ENCODE assay signal across 8 cellular contexts in the genomic region with DNA sequence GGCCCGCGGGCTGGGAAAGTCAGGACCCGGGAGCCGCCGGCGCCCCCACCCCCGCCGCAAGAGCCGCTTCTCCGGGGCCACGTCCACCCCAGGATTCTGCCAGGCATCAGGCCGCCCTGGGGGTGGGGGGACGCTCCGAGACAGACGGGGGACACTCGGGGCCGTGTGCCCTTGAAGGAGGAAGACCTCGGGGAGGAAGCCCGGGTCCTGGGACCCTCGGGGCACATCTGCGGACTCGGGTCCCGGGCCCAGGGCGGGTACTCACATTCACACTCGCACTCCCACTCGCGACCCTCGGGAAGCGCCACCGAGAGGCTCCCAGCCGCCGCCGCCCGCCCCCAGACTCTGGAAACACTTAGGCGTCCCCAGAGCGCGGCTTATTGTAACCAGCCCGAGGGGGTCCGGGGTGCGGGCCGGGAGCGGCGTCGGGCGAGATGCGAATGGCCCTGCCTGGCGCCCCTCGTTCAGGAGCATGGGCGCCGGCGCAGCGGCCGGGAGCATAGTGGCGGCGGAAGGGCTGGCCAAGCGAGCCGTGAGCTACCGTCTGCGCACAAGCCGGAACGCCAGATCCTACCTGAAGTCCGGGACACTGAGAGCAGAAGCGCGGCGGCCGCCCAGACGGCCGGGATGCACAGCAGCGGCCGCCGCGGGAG. TPM values are rescaled to one million over a fixed set of nuclear protein-coding genes. Genes with fewer than 3 reads are reported as not detected.
DNase-seq lines count a peak whose midpoint lies in the region; ATAC-seq and TF ChIP-seq lines count a peak whose summit lies in the region.

No MANE protein-coding gene starts in this region.

- H3K4me3 Mint-ChIP-seq in activated T-cell treated with anti-CD3 and anti-CD28 coated beads, Interleukin-2, amount 50 U/mL, for 24 hours: no peak overlapping the region
- no peak overlapping the region for H3K4me3 Mint-ChIP-seq in stimulated activated naive B cell treated with anti-CD40 and anti-IgM and Interleukin-4, amounts not matched to agents 10 μg/mL and 1 μg/mL and 100 μg/mL, for 72 hours

- H3K27me3 Mint-ChIP-seq in activated T-cell treated with anti-CD3 and anti-CD28 coated beads, Interleukin-2, amount 50 U/mL, for 24 hours: peaks cover 72% of the 10 kb centered on the region
- H3K27me3 Mint-ChIP-seq in stimulated activated naive B cell treated with anti-CD40 and anti-IgM and Interleukin-4, amounts not matched to agents 10 μg/mL and 1 μg/mL and 100 μg/mL, for 72 hours: peaks cover 64 to 67% of the 10 kb centered on the region in 2 donors

- in situ Hi-C loops in brain microvascular endothelial cell (cut with HindIII; ENCODE audit: low pct_ligation_motif_present, low sequenced_read_pairs): no loop called here

- H3K27ac Mint-ChIP-seq in activated T-cell treated with anti-CD3 and anti-CD28 coated beads, Interleukin-2, amount 50 U/mL, for 24 hours: no peak overlapping the region
- no peak overlapping the region for H3K27ac Mint-ChIP-seq in stimulated activated naive B cell treated with anti-CD40 and anti-IgM and Interleukin-4, amounts not matched to agents 10 μg/mL and 1 μg/mL and 100 μg/mL, for 72 hours

- under 1% methylated on average over 72 of the region's 72 CpGs for WGBS in urinary bladder

- no peak for TF ChIP-seq CTCF in brain microvascular endothelial cell (IDR thresholded peaks at IDR 0.05; ENCODE audit: low read depth, low read length, missing control alignments)

- H3K9me3 Mint-ChIP-seq in activated T-cell treated with anti-CD3 and anti-CD28 coated beads, Interleukin-2, amount 50 U/mL, for 24 hours: no peaks in the 10 kb centered on the region
- no peaks in the 10 kb centered on the region for H3K9me3 Mint-ChIP-seq in stimulated activated naive B cell treated with anti-CD40 and anti-IgM and Interleukin-4, amounts not matched to agents 10 μg/mL and 1 μg/mL and 100 μg/mL, for 72 hours

- peaks cover 7% of the 10 kb centered on the region for H3K4me1 Mint-ChIP-seq in activated T-cell treated with anti-CD3 and anti-CD28 coated beads, Interleukin-2, amount 50 U/mL, for 24 hours (ENCODE audit: low read depth)
- H3K4me1 Mint-ChIP-seq in stimulated activated naive B cell treated with anti-CD40 and anti-IgM and Interleukin-4, amounts not matched to agents 10 μg/mL and 1 μg/mL and 100 μg/mL, for 72 hours: peaks cover 3 to 6% of the 10 kb centered on the region in 2 donors

- peaks cover 2% of the 10 kb centered on the region for H3K4me1 ChIP-seq in urinary bladder (ENCODE audit: insufficient read depth)

- peaks cover 45% of the 10 kb centered on the region for H3K27me3 ChIP-seq in brain microvascular endothelial cell (replicated peaks)

- H3K27ac ChIP-seq in brain microvascular endothelial cell: no peak overlapping the region
- H3K27ac ChIP-seq in urinary bladder (ENCODE audit: low read depth): peak overlapping the region; percentile 87

- H3K4me3 ChIP-seq in brain microvascular endothelial cell (ENCODE audit: low read depth, low read length) (peak overlapping the region; percentile 43), urinary bladder (ENCODE audit: low read depth, low read length) (peak overlapping the region; percentile 69)

- peak; percentile 33 for DNase-seq in activated T-cell treated with anti-CD3 and anti-CD28 coated beads, Interleukin-2, amount 50 U/mL, for 24 hours
- DNase-seq in activated T-cell treated with anti-CD3 and anti-CD28 coated beads, Interleukin-2, amount 50 U/mL, for 1 hour: no peak
- no peak for DNase-seq in brain microvascular endothelial cell
- DNase-seq in left lobe of liver (ENCODE audit: low spot score): peak; percentile 45
- no peak for DNase-seq in stimulated activated naive B cell treated with anti-CD40 and anti-IgM and Interleukin-4, amounts not matched to agents 10 μg/mL and 1 μg/mL and 100 μg/mL, for 72 hours
- DNase-seq in mucosa of gallbladder (ENCODE audit: low spot score): no peak

- ATAC-seq in left lobe of liver: no peak
- no peak for ATAC-seq in stimulated activated naive B cell treated with anti-CD40 and anti-IgM and Interleukin-4, amounts not matched to agents 10 μg/mL and 1 μg/mL and 100 μg/mL, for 72 hours (replicated peaks)
- no peak for ATAC-seq in HG03432 (IDR thresholded peaks at IDR 0.05; ENCODE audit: unreplicated experiment)

- H3K36me3 ChIP-seq in brain microvascular endothelial cell (replicated peaks) (no peaks in the 10 kb centered on the region), urinary bladder (ENCODE audit: insufficient read depth) (no peaks in the 10 kb centered on the region)

- no peaks in the 10 kb centered on the region for H3K36me3 Mint-ChIP-seq in activated T-cell treated with anti-CD3 and anti-CD28 coated beads, Interleukin-2, amount 50 U/mL, for 24 hours (ENCODE audit: low read depth)
- H3K36me3 Mint-ChIP-seq in stimulated activated naive B cell treated with anti-CD40 and anti-IgM and Interleukin-4, amounts not matched to agents 10 μg/mL and 1 μg/mL and 100 μg/mL, for 72 hours: no peaks in the 10 kb centered on the region

RNA-seq across cellular contexts. Expression of gene ROR2, which starts 0.6 kb away (rescaled TPM):
- total RNA-seq in left lobe of liver: 0.15 TPM
- 28.2 TPM for total RNA-seq in urinary bladder
- polyA plus RNA-seq in urinary bladder: 33.7 TPM
- total RNA-seq in mucosa of gallbladder: 21.5 TPM

Comparison
In these comparisons a context has a peak if more than half of its experiments do, and no peak if none do; other contexts are left out.
1. DNase-seq: peak in activated T-cell treated with anti-CD3 and anti-CD28 coated beads, Interleukin-2, amount 50 U/mL, for 24 hours (single experiment) and left lobe of liver (single experiment); none in activated T-cell treated with anti-CD3 and anti-CD28 coated beads, Interleukin-2, amount 50 U/mL, for 1 hour (single experiment), brain microvascular endothelial cell (single experiment), stimulated activated naive B cell treated with anti-CD40 and anti-IgM and Interleukin-4, amounts not matched to agents 10 μg/mL and 1 μg/mL and 100 μg/mL, for 72 hours (single experiment) and mucosa of gallbladder (single experiment).
2. RNA of gene ROR2, which starts 0.6 kb away (total RNA-seq): 28.2 TPM in urinary bladder (single experiment) and 21.5 TPM in mucosa of gallbladder (single experiment); 0.15 TPM in left lobe of liver (single experiment); every median in the first group is over 10 times any median in the second.